8 cellular contexts compared by ENCODE assay signal in genomic region chr19:52857378-52858191, GRCh38. TPM values are rescaled to one million over a fixed set of nuclear protein-coding genes. Genes with fewer than 3 reads are reported as not detected.
DNase-seq lines count a peak whose midpoint lies in the region; ATAC-seq and TF ChIP-seq lines count a peak whose summit lies in the region.
"Not testable (repeated sequence)": the region's sequence is repeated elsewhere in the genome, so short reads cannot be mapped to it uniquely, and the experiment has no call there.

Gene ZNF468 (minus strand): TSS chr19:52857619. CDS start chr19:52854272, 3,347 bp downstream.

- H3K4me1 Mint-ChIP-seq in activated CD4-positive, alpha-beta T cell treated with anti-CD3 and anti-CD28 coated beads, Interleukin-2, amount 10 ng/mL, durations not matched to agents 7 days and 5 days = peaks cover 18% of the 10 kb centered on the region

- H3K27ac ChIP-seq in coronary artery = peak within 1 kb of the TSS; percentile 9 to 80

- peak within 1 kb of the TSS; percentile 88 for H3K4me3 Mint-ChIP-seq in activated CD4-positive, alpha-beta T cell treated with anti-CD3 and anti-CD28 coated beads, Interleukin-2, amount 10 ng/mL, durations not matched to agents 7 days and 5 days

- peak; percentile 96 for ATAC-seq in GM19043 (IDR thresholded peaks at IDR 0.05; ENCODE audit: low read depth, unreplicated experiment)
- ATAC-seq in HG03280 (IDR thresholded peaks at IDR 0.05; ENCODE audit: unreplicated experiment) = peak; percentile 100

- H3K36me3 Mint-ChIP-seq in activated CD4-positive, alpha-beta T cell treated with anti-CD3 and anti-CD28 coated beads, Interleukin-2, amount 10 ng/mL, durations not matched to agents 7 days and 5 days (ENCODE audit: low read depth) = peaks cover 38% of the 10 kb centered on the region

- H3K9me3 Mint-ChIP-seq in activated CD4-positive, alpha-beta T cell treated with anti-CD3 and anti-CD28 coated beads, Interleukin-2, amount 10 ng/mL, durations not matched to agents 7 days and 5 days = peaks cover 36% of the 10 kb centered on the region

- H3K4me3 ChIP-seq in coronary artery = peak within 1 kb of the TSS; percentile 76

- H3K27ac Mint-ChIP-seq in activated CD4-positive, alpha-beta T cell treated with anti-CD3 and anti-CD28 coated beads, Interleukin-2, amount 10 ng/mL, durations not matched to agents 7 days and 5 days = peak within 1 kb of the TSS; percentile 92

- POLR2A ChIA-PET in activated CD4-positive, alpha-beta T cell treated with anti-CD3 and anti-CD28 coated beads, Interleukin-2, amount 10 ng/mL, durations not matched to agents 7 days and 5 days (lab: Charles Lee) = not testable (repeated sequence)

- H3K27me3 Mint-ChIP-seq in activated CD4-positive, alpha-beta T cell treated with anti-CD3 and anti-CD28 coated beads, Interleukin-2, amount 10 ng/mL, durations not matched to agents 7 days and 5 days = not testable (repeated sequence)

- CTCF ChIA-PET in activated CD4-positive, alpha-beta T cell treated with anti-CD3 and anti-CD28 coated beads, Interleukin-2, amount 10 ng/mL, durations not matched to agents 7 days and 5 days (lab: Charles Lee) = not testable (repeated sequence)

- DNase-seq in AML-193 (lab: John Stamatoyannopoulos, UW) (peak; percentile 40 to 51), NCI-H524 (lab: John Stamatoyannopoulos, UW) (peak; percentile 46 to 70), coronary artery (ENCODE audit: low spot score) (peak; percentile 80), kidney tubule cell (ENCODE audit: low spot score) (peak; percentile 86)
- peak; percentile 73 for DNase-seq in activated CD4-positive, alpha-beta T cell treated with anti-CD3 and anti-CD28 coated beads, Interleukin-2, amount 10 ng/mL, durations not matched to agents 7 days and 5 days
- DNase-seq in stimulated activated CD4-positive, alpha-beta T cell treated with anti-CD3 and anti-CD28 coated beads, Interleukin-15, amount 100 ng/mL, for 24 hours = peak; percentile 80

- not testable (repeated sequence) for TF ChIP-seq CTCF in coronary artery (IDR thresholded peaks at IDR 0.05)

RNA-seq across cellular contexts. Expression of gene ZNF468, which starts in this region (rescaled TPM):
- 10 to 100 TPM; 15.9 to 16.3 TPM for total RNA-seq in activated CD4-positive, alpha-beta T cell treated with anti-CD3 and anti-CD28 coated beads, Interleukin-2, amount 10 ng/mL, durations not matched to agents 7 days and 5 days

Comparison
In these comparisons a context has a peak if more than half of its experiments do, and no peak if none do; other contexts are left out.
1. Peak in every context shown above with its lines: DNase-seq, ATAC-seq, H3K4me3 ChIP-seq and H3K27ac ChIP-seq.